Comparison of ENCODE assay signal across 1 cellular context in genomic region chr19:8115805-8116396, GRCh38.
TF ChIP-seq lines count a peak whose summit lies in the region.

No MANE protein-coding gene starts in this region.

TF ChIP-seq in K562, 482 proteins besides CTCF, POLR2A, EP300 and RAD21:
- TF ChIP-seq CUX1 (CRISPR knock-in tag; IDR thresholded peaks at IDR 0.05) (no peak), HNRNPK (IDR thresholded peaks at IDR 0.05; ENCODE audit: low read depth, low read length, poor library complexity, severe bottlenecking) (no peak), RFX7 (CRISPR knock-in tag; IDR thresholded peaks at IDR 0.05) (no peak), MBD1 (CRISPR knock-in tag; IDR thresholded peaks at IDR 0.05) (no peak), DMBX1 (CRISPR knock-in tag; IDR thresholded peaks at IDR 0.05; ENCODE audit: borderline replicate concordance) (no peak), ZNF239 (CRISPR knock-in tag; IDR thresholded peaks at IDR 0.05) (peak; percentile 95), RBM25 (IDR thresholded peaks at IDR 0.05; ENCODE audit: low read depth, low read length, severe bottlenecking) (peak; percentile 31)
